In the genomic region with DNA sequence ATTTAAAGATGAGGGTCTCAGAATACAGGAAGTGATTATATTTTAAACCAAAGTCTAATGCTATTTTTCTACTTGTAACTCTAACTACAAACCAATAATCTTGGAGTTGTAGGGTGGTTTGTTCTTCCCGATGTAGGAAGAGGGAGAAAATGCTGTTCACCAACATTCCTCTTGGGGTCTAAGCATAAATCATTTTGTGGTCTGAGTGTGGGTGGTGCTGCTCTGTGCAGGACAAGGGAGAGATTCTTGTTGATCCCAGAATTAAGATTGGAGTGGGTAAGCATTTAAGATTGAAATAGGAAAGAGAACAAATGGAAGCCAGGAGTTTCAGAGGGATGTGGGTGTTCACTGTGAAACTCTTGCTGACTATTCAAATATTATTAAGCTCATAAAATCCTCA, we compare ENCODE assay signal across 30 cellular contexts. TPM values are rescaled to one million over a fixed set of nuclear protein-coding genes. Genes with fewer than 3 reads are reported as not detected.
A peak's percentile ranks its signal among the peaks of the same experiment; 100 is the strongest.
DNase-seq lines count a peak whose midpoint lies in the region; ATAC-seq and TF ChIP-seq lines count a peak whose summit lies in the region.
"Had no signal": no experiment of that assay in that cellular context is flagged by ENCODE, and none has a peak within 500 bp of the region (broad histone marks: within the 10 kb centered on the region; RNA-seq: fewer than 3 reads in every experiment).

No MANE protein-coding gene starts in this region.

- no peaks in the 10 kb centered on the region for H3K36me3 ChIP-seq in HCT116 (ENCODE audit: control insufficient read depth in 1 of 2, insufficient read depth in 2 of 2, low read length in 2 of 2)
- H3K36me3 ChIP-seq in ovary: no peaks in the 10 kb centered on the region
- H3K36me3 ChIP-seq: BLaER1 treated with 17β-estradiol and CSF1 and Interleukin-3, amounts not matched to agents 10 nM and 100 nM; right lobe of liver; SJCRH30; tibial artery had no signal

- peak overlapping the region; percentile 55 for H3K4me2 ChIP-seq in HCT116 (ENCODE audit: low read length)
- H3K4me2 ChIP-seq: BLaER1 treated with 17β-estradiol and CSF1 and Interleukin-3, amounts not matched to agents 10 nM and 100 nM had no signal

- peak; percentile 43 for DNase-seq in AG10803 (ENCODE audit: low read depth)
- DNase-seq in HCT116 (ENCODE audit: low read depth, low spot score): peak; percentile 23
- peak; percentile 54 for DNase-seq in RPMI7951 (ENCODE audit: low read depth)
- peak; percentile 25 for DNase-seq in myocyte (ENCODE audit: low read depth)
- DNase-seq in GF-D8 (lab: John Stamatoyannopoulos, UW): no peak
- DNase-seq in NCI-H1417 treated with DMSO at 0.1 percent for 48 hours (lab: John Stamatoyannopoulos, UW): no peak
- no peak for DNase-seq in ovary
- DNase-seq: ACHN; activated B cell treated with CpG ODN at 0.5 μM for 24 hours; activated gamma-delta T cell treated with Interleukin-2 at 50 U/mL for 16 hours; activated naive CD8-positive, alpha-beta T cell treated with anti-CD3 and anti-CD28 coated beads, Interleukin-2, amount 10 ng/mL, durations not matched to agents 7 days and 5 days; activated T-cell treated with anti-CD3 and anti-CD28 coated beads, Interleukin-2, amount 50 U/mL, for 4 hours; GDM1; head of caudate nucleus; HFFc6; kidney; naive B cell; NCI-H146; NCI-H82; right lobe of liver; RPMI8226; SJCRH30; stimulated activated CD4-positive, alpha-beta T cell treated with anti-CD3 and anti-CD28 coated beads, Interleukin-4, amount 100 ng/mL, for 24 hours; tibial artery had no signal

- CTCF ChIA-PET in HCT116 (lab: Charles Lee): no interaction called here

- TF ChIP-seq EP300 in ovary (IDR thresholded peaks at IDR 0.05): no peak

- H3K9me2 ChIP-seq in HCT116 (ENCODE audit: insufficient read depth): no peaks in the 10 kb centered on the region

- H3K79me2 ChIP-seq in HCT116 (ENCODE audit: insufficient read depth, low read length): no peaks in the 10 kb centered on the region

- H3K4me3 ChIP-seq in AG10803 (ENCODE audit: low read length): no peak overlapping the region
- no peak overlapping the region for H3K4me3 ChIP-seq in HCT116 (replicated peaks in 1 of 2; ENCODE audit: low read depth in 1 of 2, low read length in 2 of 2)
- no peak overlapping the region for H3K4me3 ChIP-seq in ovary
- H3K4me3 ChIP-seq: BLaER1 treated with 17β-estradiol and CSF1 and Interleukin-3, amounts not matched to agents 10 nM and 100 nM; right lobe of liver; SJCRH30; tibial artery had no signal

- H3K9me3 ChIP-seq in HCT116 (ENCODE audit: control insufficient read depth in 1 of 2, insufficient read depth in 1 of 2, low read depth in 1 of 2, low read length in 2 of 2) (no peaks in the 10 kb centered on the region), ovary (no peaks in the 10 kb centered on the region)
- H3K9me3 ChIP-seq: right lobe of liver, SJCRH30, tibial artery had no signal

- no TSS peak for BruUV-seq in HCT116 (replicated peaks; lab: Mats Ljungman, UMichigan)

- TF ChIP-seq CTCF in AG10803 (conservative IDR thresholded peaks at IDR 0.05; ENCODE audit: low read length) (no peak), HCT116 (IDR thresholded peaks at IDR 0.05 in 2 of 3, conservative IDR thresholded peaks at IDR 0.05 in 1 of 3; ENCODE audit: borderline replicate concordance in 1 of 3, insufficient read depth in 1 of 3, low read depth in 2 of 3, low read length in 2 of 3) (0 out of 6 replicates have a peak, but pooled peaks of 1 of the 3 experiments have one; percentile 10), ovary (IDR thresholded peaks at IDR 0.05) (no peak)

- intact Hi-C loops in HCT116 (cut with micrococcal nuclease) (no loop called here), ovary (cut with DNase I) (no loop called here)

- H3K9ac ChIP-seq in HCT116 (ENCODE audit: low read length): no peak overlapping the region
- H3K9ac ChIP-seq: BLaER1 treated with 17β-estradiol and CSF1 and Interleukin-3, amounts not matched to agents 10 nM and 100 nM had no signal

- WGBS in ovary, 3 donors: 15 to 33% (median 18%) methylated on average over 1 of the region's 1 CpG

- H3K27ac ChIP-seq in HCT116 (ENCODE audit: low read depth, low read length): no peak overlapping the region
- no peak overlapping the region for H3K27ac ChIP-seq in ovary
- H3K27ac ChIP-seq: BLaER1 treated with 17β-estradiol and CSF1 and Interleukin-3, amounts not matched to agents 10 nM and 100 nM; right lobe of liver; SJCRH30; tibial artery had no signal

- TF ChIP-seq POLR2A in HCT116 (IDR thresholded peaks at IDR 0.05; ENCODE audit: borderline replicate concordance, extremely low read depth, insufficient read depth, insufficient read length): no peak
- no peak for TF ChIP-seq POLR2A in ovary (IDR thresholded peaks at IDR 0.05)

- RAD21 ChIA-PET in HCT116 (lab: Charles Lee; ENCODE audit: low non-redundant PET in 1 of 2, low total read pairs in 2 of 2, uncharacterized antibody in 2 of 2, unreplicated experiment in 2 of 2): no interaction called here

- peak overlapping the region; percentile 47 for H2AFZ ChIP-seq in HCT116 (ENCODE audit: low read depth, low read length, poor library complexity, severe bottlenecking)

- POLR2A ChIA-PET in HCT116 (lab: Charles Lee): no interaction called here

- H3K27me3 ChIP-seq in HCT116 (ENCODE audit: insufficient read depth, low read length): no peaks in the 10 kb centered on the region
- no peaks in the 10 kb centered on the region for H3K27me3 ChIP-seq in ovary
- H3K27me3 ChIP-seq: BLaER1 treated with 17β-estradiol and CSF1 and Interleukin-3, amounts not matched to agents 10 nM and 100 nM; right lobe of liver; SJCRH30; tibial artery had no signal

- H3K4me1 ChIP-seq in HCT116 (ENCODE audit: control insufficient read depth in 1 of 2, insufficient read depth in 2 of 2, low read length in 2 of 2) (peaks cover 16 to 29% of the 10 kb centered on the region in 2 experiments; a peak in 3 of 4 replicates), ovary (ENCODE audit: insufficient read depth) (no peaks in the 10 kb centered on the region)
- H3K4me1 ChIP-seq: right lobe of liver, tibial artery had no signal

- TF ChIP-seq RAD21 in HCT116 (IDR thresholded peaks at IDR 0.05; ENCODE audit: low read depth): no peak

- no peaks in the 10 kb centered on the region for H4K20me1 ChIP-seq in HCT116 (ENCODE audit: insufficient read depth)
- H4K20me1 ChIP-seq: BLaER1 treated with 17β-estradiol and CSF1 and Interleukin-3, amounts not matched to agents 10 nM and 100 nM had no signal

- ATAC-seq in HCT116 (peak; percentile 80), GM18511 (IDR thresholded peaks at IDR 0.05; ENCODE audit: unreplicated experiment) (no peak)
- ATAC-seq: activated T-cell treated with anti-CD3 and anti-CD28 coated beads, Interleukin-2, amount 50 U/mL, for 4 hours; right lobe of liver had no signal

TF ChIP-seq in HCT116, 20 proteins besides CTCF, POLR2A, EP300 and RAD21:
- no peak for TF ChIP-seq CBX3 (IDR thresholded peaks at IDR 0.05; ENCODE audit: low read depth)
- no peak for TF ChIP-seq YY1 (IDR thresholded peaks at IDR 0.05; ENCODE audit: extremely low read depth, insufficient replicate concordance, low read depth, low read length)
- 0 out of 2 replicates have a peak, but pooled peaks have one; percentile 28 for TF ChIP-seq EGR1 (IDR thresholded peaks at IDR 0.05; ENCODE audit: low read depth)
- TF ChIP-seq SRF (IDR thresholded peaks at IDR 0.05; ENCODE audit: low read depth): no peak
- TF ChIP-seq POLR2AphosphoS5 (IDR thresholded peaks at IDR 0.05; ENCODE audit: low read depth, low read length): no peak
- no peak for TF ChIP-seq EZH2phosphoT487 (IDR thresholded peaks at IDR 0.05; ENCODE audit: borderline replicate concordance)
- no peak for TF ChIP-seq FOSL1 (IDR thresholded peaks at IDR 0.05; ENCODE audit: low read depth)

RNA-seq across cellular contexts. Expression of gene MMP13, which starts 38.6 kb away (rescaled TPM):
- total RNA-seq in HCT116 (2021; ENCODE audit: unreplicated experiment) (not detected), myocyte (not detected in 2 replicates), ovary (not detected)
- not detected in 2 replicates for polyA plus RNA-seq in HCT116 (2012)
- 0.12 TPM in 1 of 2 replicates, not detected in the other for total RNA-seq in RPMI7951 (2014; rRNA removed; shearing (Covaris generic))
- polyA plus RNA-seq in myocyte (2012): not detected
- not detected for polyA plus RNA-seq in ovary
- total RNA-seq: activated B cell treated with CpG ODN at 0.5 μM for 24 hours; activated naive CD8-positive, alpha-beta T cell treated with anti-CD3 and anti-CD28 coated beads, Interleukin-2, amount 10 ng/mL, durations not matched to agents 7 days and 5 days; activated T-cell treated with anti-CD3 and anti-CD28 coated beads, Interleukin-2, amount 50 U/mL, for 4 hours; HFFc6; kidney; liver; mesothelial cell of epicardium; NCI-H460; progenitor cell of endocrine pancreas; right lobe of liver; SJCRH30 had no signal
- polyA plus RNA-seq: liver had no signal

Comparison
In these comparisons a context has a peak if more than half of its experiments do, and no peak if none do; other contexts are left out.
1. DNase-seq: peak in AG10803 (single experiment), HCT116 (single experiment), RPMI7951 (single experiment) and myocyte (single experiment); none in GF-D8 (single experiment), NCI-H1417 treated with DMSO at 0.1 percent for 48 hours (single experiment) and ovary (0 of 5).